Comparison of ENCODE assay signal across 18 cellular contexts in the genomic region with DNA sequence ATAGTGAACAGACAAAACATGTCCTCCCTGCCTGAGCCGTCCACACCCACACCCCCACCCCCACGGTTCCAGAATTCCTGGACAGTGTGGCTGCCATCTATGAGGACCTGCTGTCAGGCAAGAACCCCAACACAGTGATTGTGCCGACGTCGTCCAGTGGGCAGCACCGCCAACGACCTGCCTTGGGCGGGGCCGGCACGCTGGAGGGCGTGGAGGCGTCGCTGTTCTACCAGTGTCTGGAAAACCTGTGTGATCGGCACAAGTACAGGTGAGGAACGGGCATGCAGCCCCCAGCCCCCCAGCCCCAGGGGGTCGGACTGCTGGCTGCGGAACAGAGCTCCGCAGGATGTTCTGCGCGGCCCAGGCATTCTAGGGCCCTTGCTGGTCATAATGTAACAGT. TPM values are rescaled to one million over a fixed set of nuclear protein-coding genes. Genes with fewer than 3 reads are reported as not detected.
DNase-seq lines count a peak whose midpoint lies in the region; ATAC-seq and TF ChIP-seq lines count a peak whose summit lies in the region.
"Had no signal": no experiment of that assay in that cellular context is flagged by ENCODE, and none has a peak within 500 bp of the region (broad histone marks: within the 10 kb centered on the region; RNA-seq: fewer than 3 reads in every experiment).

No MANE protein-coding gene starts in this region.

- no peak overlapping the region for H3K14ac ChIP-seq in mesenchymal stem cell (ENCODE audit: low read length in 2 of 2)

- no peak overlapping the region for H3K18ac ChIP-seq in mesenchymal stem cell (ENCODE audit: low read depth in 1 of 2, low read length in 2 of 2)

- H3K27ac ChIP-seq in dorsolateral prefrontal cortex (peak overlapping the region in 35 of 59 donors; percentile 0 to 92 (median 75)), mesenchymal stem cell (ENCODE audit: low read length, poor library complexity, severe bottlenecking) (no peak overlapping the region)
- H3K27ac ChIP-seq: 22Rv1, A549, C4-2B, HL-60 had no signal

- H3K4ac ChIP-seq in mesenchymal stem cell (ENCODE audit: low read depth in 1 of 2, low read length in 2 of 2) = no peak overlapping the region

- H3K79me1 ChIP-seq in mesenchymal stem cell (replicated peaks; ENCODE audit: low read length, poor library complexity, severe bottlenecking) = peaks cover 6% of the 10 kb centered on the region

- peaks cover 32 to 33% of the 10 kb centered on the region in 2 experiments for H3K36me3 ChIP-seq in mesenchymal stem cell (ENCODE audit: control insufficient read depth in 1 of 2, insufficient read depth in 2 of 2, low read depth in 1 of 2, low read length in 2 of 2)

- no peak overlapping the region for H2AK5ac ChIP-seq in mesenchymal stem cell (ENCODE audit: low read length, severe bottlenecking)

- no peak overlapping the region for H2BK5ac ChIP-seq in mesenchymal stem cell (ENCODE audit: low read depth, low read length, poor library complexity, severe bottlenecking)

- H3K27me3 ChIP-seq in dorsolateral prefrontal cortex (no peaks in the 10 kb centered on the region), mesenchymal stem cell (ENCODE audit: control insufficient read depth in 1 of 2, insufficient read depth in 1 of 2, low read length in 2 of 2) (no peaks in the 10 kb centered on the region)

- peak overlapping the region; percentile 39 for H4K8ac ChIP-seq in mesenchymal stem cell (ENCODE audit: low read length)

- no peak overlapping the region for H3K4me2 ChIP-seq in mesenchymal stem cell (ENCODE audit: low read length, poor library complexity, severe bottlenecking)
- H3K4me2 ChIP-seq: A549, GM23338 had no signal

- H3K36me3 Mint-ChIP-seq in activated CD4-positive, alpha-beta T cell treated with anti-CD3 and anti-CD28 coated beads, Interleukin-2, amount 10 ng/mL, durations not matched to agents 24 days and 14 days (ENCODE audit: low read depth) = no peaks in the 10 kb centered on the region

- DNase-seq in activated CD4-positive, alpha-beta T cell treated with anti-CD3 and anti-CD28 coated beads, Interleukin-2, amount 10 ng/mL, durations not matched to agents 24 days and 14 days = peak; percentile 50
- no peak for DNase-seq in activated CD4-positive, alpha-beta T cell treated with anti-CD3 and anti-CD28 coated beads for 4 hours
- DNase-seq in dorsolateral prefrontal cortex = no peak
- DNase-seq in mesenchymal stem cell = no peak
- no peak for DNase-seq in T-helper 2 cell
- no peak for DNase-seq in NCI-H2171 treated with DMSO at 0.1 percent for 48 hours (lab: John Stamatoyannopoulos, UW)
- DNase-seq: AML-193; Caco-2; CD4-positive, alpha-beta T cell; HCEC 1CT; HFFc6 had no signal

- no peak for ATAC-seq in GM19035 (IDR thresholded peaks at IDR 0.05; ENCODE audit: unreplicated experiment)
- ATAC-seq: A549, GM23338 had no signal

- H3K4me3 Mint-ChIP-seq in activated CD4-positive, alpha-beta T cell treated with anti-CD3 and anti-CD28 coated beads, Interleukin-2, amount 10 ng/mL, durations not matched to agents 24 days and 14 days = no peak overlapping the region
- H3K4me3 Mint-ChIP-seq: CD4-positive, alpha-beta T cell; GM23338; HFFc6; IgD-negative memory B cell had no signal

- 96% methylated on average over 20 of the region's 20 CpGs for WGBS in mesenchymal stem cell

- no peak overlapping the region for H2BK12ac ChIP-seq in mesenchymal stem cell (ENCODE audit: low read length in 2 of 2)

- H3K9me3 Mint-ChIP-seq in activated CD4-positive, alpha-beta T cell treated with anti-CD3 and anti-CD28 coated beads, Interleukin-2, amount 10 ng/mL, durations not matched to agents 24 days and 14 days = no peaks in the 10 kb centered on the region
- H3K9me3 Mint-ChIP-seq: CD4-positive, alpha-beta T cell; GM23338; HFFc6; IgD-negative memory B cell had no signal

- H3K4me3 ChIP-seq in dorsolateral prefrontal cortex (no peak overlapping the region), mesenchymal stem cell (ENCODE audit: insufficient read depth in 1 of 2, low read depth in 1 of 2, low read length in 2 of 2) (no peak overlapping the region)
- H3K4me3 ChIP-seq: A549, GM23338 had no signal

- no peak for TF ChIP-seq CTCF in dorsolateral prefrontal cortex (IDR thresholded peaks at IDR 0.05 in 54 of 56, conservative IDR thresholded peaks at IDR 0.05 in 2 of 56; ENCODE audit: low read depth in 1 of 56, partially characterized antibody in 56 of 56)

- H3K9ac ChIP-seq in mesenchymal stem cell (ENCODE audit: low read length) = no peak overlapping the region

- no peaks in the 10 kb centered on the region for H3K9me3 ChIP-seq in mesenchymal stem cell (ENCODE audit: control insufficient read depth, low read length)
- H3K9me3 ChIP-seq: A549, Caco-2 had no signal

- peaks cover 18% of the 10 kb centered on the region for H3K4me1 ChIP-seq in mesenchymal stem cell (ENCODE audit: control insufficient read depth, insufficient read depth, low read depth, low read length)
- H3K4me1 ChIP-seq: A549, Caco-2 had no signal

- no peak overlapping the region for H2AFZ ChIP-seq in mesenchymal stem cell (ENCODE audit: low read depth, low read length)
- H2AFZ ChIP-seq: GM23338 had no signal

- no peak overlapping the region for H3K27ac Mint-ChIP-seq in activated CD4-positive, alpha-beta T cell treated with anti-CD3 and anti-CD28 coated beads, Interleukin-2, amount 10 ng/mL, durations not matched to agents 24 days and 14 days
- H3K27ac Mint-ChIP-seq: GM23338, HFFc6 had no signal

- no peak overlapping the region for H2BK15ac ChIP-seq in mesenchymal stem cell (ENCODE audit: low read depth, poor library complexity, severe bottlenecking)

- peaks cover 16% of the 10 kb centered on the region for H3K4me1 Mint-ChIP-seq in activated CD4-positive, alpha-beta T cell treated with anti-CD3 and anti-CD28 coated beads, Interleukin-2, amount 10 ng/mL, durations not matched to agents 24 days and 14 days

- intact Hi-C loops in activated CD4-positive, alpha-beta T cell treated with anti-CD3 and anti-CD28 coated beads, Interleukin-2, amount 10 ng/mL, durations not matched to agents 24 days and 14 days (cut with micrococcal nuclease) = no loop called here
- intact Hi-C loops in dorsolateral prefrontal cortex (cut with DNase I) = no loop called here

- H3K23ac ChIP-seq in mesenchymal stem cell (ENCODE audit: low read length in 2 of 2) = no peak overlapping the region

- no peak overlapping the region for H2BK120ac ChIP-seq in mesenchymal stem cell (ENCODE audit: low read depth, low read length)

- H3K27me3 Mint-ChIP-seq in activated CD4-positive, alpha-beta T cell treated with anti-CD3 and anti-CD28 coated beads, Interleukin-2, amount 10 ng/mL, durations not matched to agents 24 days and 14 days = no peaks in the 10 kb centered on the region
- H3K27me3 Mint-ChIP-seq: CD4-positive, alpha-beta T cell; IgD-negative memory B cell had no signal

- H4K91ac ChIP-seq in mesenchymal stem cell (ENCODE audit: low read length) = no peak overlapping the region

RNA-seq across cellular contexts. Expression of a gene that starts 19.7 kb away (rescaled TPM):
- total RNA-seq in activated CD4-positive, alpha-beta T cell treated with anti-CD3 and anti-CD28 coated beads, Interleukin-2, amount 10 ng/mL, durations not matched to agents 24 days and 14 days = 98.3 and 109 TPM in 2 replicates
- total RNA-seq in dorsolateral prefrontal cortex = 100 to 1,000 TPM in 110 of 120 experiments, 10 to 100 TPM in 10; 84.8 to 149 (median 114) TPM
- polyA plus RNA-seq in mesenchymal stem cell (2013, experiment 1 of 2) = 41.6 TPM
- 39.9 TPM for polyA plus RNA-seq in mesenchymal stem cell (2013, experiment 2 of 2)

RNA-seq across cellular contexts. Expression of a gene that starts 29.3 kb away (rescaled TPM):
- 14.3 and 16.4 TPM in 2 replicates for total RNA-seq in activated CD4-positive, alpha-beta T cell treated with anti-CD3 and anti-CD28 coated beads, Interleukin-2, amount 10 ng/mL, durations not matched to agents 24 days and 14 days
- total RNA-seq in dorsolateral prefrontal cortex = 10 to 100 TPM in 117 of 120 experiments, 1 to 10 TPM in 3; 7.7 to 54.9 (median 21.5) TPM
- 13.3 TPM for polyA plus RNA-seq in mesenchymal stem cell (2013, experiment 1 of 2)
- polyA plus RNA-seq in mesenchymal stem cell (2013, experiment 2 of 2) = 13.7 TPM
- polyA plus RNA-seq: IgD-negative memory B cell had no signal

RNA-seq across cellular contexts. Expression of a gene that starts 57.8 kb away (rescaled TPM):
- total RNA-seq in activated CD4-positive, alpha-beta T cell treated with anti-CD3 and anti-CD28 coated beads, Interleukin-2, amount 10 ng/mL, durations not matched to agents 24 days and 14 days = 148 and 157 TPM in 2 replicates
- 10 to 100 TPM in 118 of 120 experiments, 1 to 10 TPM in 2; 7.0 to 40.6 (median 19.7) TPM for total RNA-seq in dorsolateral prefrontal cortex
- polyA plus RNA-seq in mesenchymal stem cell (2013, experiment 1 of 2) = 32.7 TPM
- 30.8 TPM for polyA plus RNA-seq in mesenchymal stem cell (2013, experiment 2 of 2)
